Comparison of ENCODE assay signal across 8 cellular contexts in genomic region chr20:63863798-63864544, GRCh38. TPM values are rescaled to one million over a fixed set of nuclear protein-coding genes. Genes with fewer than 3 reads are reported as not detected.
DNase-seq lines count a peak whose midpoint lies in the region; ATAC-seq and TF ChIP-seq lines count a peak whose summit lies in the region.

No MANE protein-coding gene starts in this region.

- H2AK5ac ChIP-seq in mesenchymal stem cell (ENCODE audit: low read length, severe bottlenecking): peak overlapping the region; percentile 91

- DNase-seq in BE2C (peak; percentile 61), NCI-H748 (lab: John Stamatoyannopoulos, UW; ENCODE audit: unreplicated experiment) (peak; percentile 83), mesenchymal stem cell (peak; percentile 88)
- peak; percentile 87 for DNase-seq in activated CD8-positive, alpha-beta T cell treated with anti-CD3 and anti-CD28 coated beads, Interleukin-2, amount 10 ng/mL, durations not matched to agents 7 days and 5 days
- DNase-seq in effector CD8-positive, alpha-beta T cell (lab: John Stamatoyannopoulos, UW): peak; percentile 58
- DNase-seq in stimulated activated CD8-positive, alpha-beta memory T cell treated with anti-CD3 and anti-CD28 coated beads, Interleukin-12 subunit alpha, Interleukin-12 subunit beta, amount 100 ng/mL, for 24 hours (ENCODE audit: extremely low read depth): peak; percentile 48

- peak overlapping the region; percentile 67 to 95 for H3K4ac ChIP-seq in mesenchymal stem cell (ENCODE audit: low read depth in 1 of 2, low read length in 2 of 2)

- peak overlapping the region; percentile 99 for H4K8ac ChIP-seq in mesenchymal stem cell (ENCODE audit: low read length)

- ATAC-seq in GM19043 (IDR thresholded peaks at IDR 0.05; ENCODE audit: low read depth, unreplicated experiment) (peak; percentile 68), HG03442 (IDR thresholded peaks at IDR 0.05; ENCODE audit: unreplicated experiment) (peak; percentile 51)
- ATAC-seq in activated CD8-positive, alpha-beta T cell treated with anti-CD3 and anti-CD28 coated beads, Interleukin-2, amount 10 ng/mL, durations not matched to agents 7 days and 5 days: peak; percentile 71

- peak overlapping the region; percentile 92 for H2BK120ac ChIP-seq in mesenchymal stem cell (ENCODE audit: low read depth, low read length)

- H2BK5ac ChIP-seq in mesenchymal stem cell (ENCODE audit: low read depth, low read length, poor library complexity, severe bottlenecking): no peak overlapping the region

- TF ChIP-seq CTCF in BE2C (IDR thresholded peaks at IDR 0.05; ENCODE audit: low read depth, low read length): peak; percentile 53

- H3K79me1 ChIP-seq in mesenchymal stem cell (replicated peaks; ENCODE audit: low read length, poor library complexity, severe bottlenecking): peaks cover 31% of the 10 kb centered on the region

- H2BK15ac ChIP-seq in mesenchymal stem cell (ENCODE audit: low read depth, poor library complexity, severe bottlenecking): peak overlapping the region; percentile 98

- H3K9ac ChIP-seq in mesenchymal stem cell (ENCODE audit: low read length): peak overlapping the region; percentile 100

- peak overlapping the region; percentile 94 for H3K4me3 ChIP-seq in BE2C (ENCODE audit: low read depth, low read length)
- peak overlapping the region; percentile 62 to 90 for H3K4me3 ChIP-seq in mesenchymal stem cell (ENCODE audit: insufficient read depth in 1 of 2, low read depth in 1 of 2, low read length in 2 of 2)

- H2BK12ac ChIP-seq in mesenchymal stem cell (ENCODE audit: low read length in 2 of 2): peak overlapping the region; percentile 50 to 95

- 13% methylated on average over 38 of the region's 38 CpGs for WGBS in mesenchymal stem cell

- no peak overlapping the region for H2AFZ ChIP-seq in mesenchymal stem cell (ENCODE audit: low read depth, low read length)

- no peaks in the 10 kb centered on the region for H3K4me1 ChIP-seq in BE2C
- H3K4me1 ChIP-seq in mesenchymal stem cell (ENCODE audit: control insufficient read depth, insufficient read depth, low read depth, low read length): peaks cover 33% of the 10 kb centered on the region

- peak overlapping the region; percentile 97 for H4K91ac ChIP-seq in mesenchymal stem cell (ENCODE audit: low read length)

- peaks cover 5% of the 10 kb centered on the region for H3K36me3 ChIP-seq in BE2C
- peaks cover 31 to 39% of the 10 kb centered on the region in 2 experiments for H3K36me3 ChIP-seq in mesenchymal stem cell (ENCODE audit: control insufficient read depth in 1 of 2, insufficient read depth in 2 of 2, low read depth in 1 of 2, low read length in 2 of 2)

- H3K9me3 ChIP-seq in BE2C (no peaks in the 10 kb centered on the region), mesenchymal stem cell (ENCODE audit: control insufficient read depth, low read length) (no peaks in the 10 kb centered on the region)

- CTCF ChIA-PET in activated CD8-positive, alpha-beta T cell treated with anti-CD3 and anti-CD28 coated beads, Interleukin-2, amount 10 ng/mL, durations not matched to agents 7 days and 5 days (lab: Charles Lee): interaction anchor here (0.6 to 4.4 kb wide), 10 partner anchors 11 to 326 kb away, joined by 3 to 46 read pairs (median 9); partner anchors contain the start of genes ARFRP1, LIME1, PTK6 and ZGPAT

- H3K4me3 Mint-ChIP-seq in activated CD8-positive, alpha-beta T cell treated with anti-CD3 and anti-CD28 coated beads, Interleukin-2, amount 10 ng/mL, durations not matched to agents 7 days and 5 days: peak overlapping the region; percentile 94

- H3K27ac ChIP-seq in mesenchymal stem cell (ENCODE audit: low read length, poor library complexity, severe bottlenecking): peak overlapping the region; percentile 80

- no peak overlapping the region for H3K14ac ChIP-seq in mesenchymal stem cell (ENCODE audit: low read length in 2 of 2)

- H3K27me3 Mint-ChIP-seq in activated CD8-positive, alpha-beta T cell treated with anti-CD3 and anti-CD28 coated beads, Interleukin-2, amount 10 ng/mL, durations not matched to agents 7 days and 5 days (ENCODE audit: low read depth): no peaks in the 10 kb centered on the region

- peaks cover 26% of the 10 kb centered on the region for H3K36me3 Mint-ChIP-seq in activated CD8-positive, alpha-beta T cell treated with anti-CD3 and anti-CD28 coated beads, Interleukin-2, amount 10 ng/mL, durations not matched to agents 7 days and 5 days (ENCODE audit: low read depth)

- H3K27ac Mint-ChIP-seq in activated CD8-positive, alpha-beta T cell treated with anti-CD3 and anti-CD28 coated beads, Interleukin-2, amount 10 ng/mL, durations not matched to agents 7 days and 5 days: peak overlapping the region; percentile 96

- H3K18ac ChIP-seq in mesenchymal stem cell (ENCODE audit: low read depth in 1 of 2, low read length in 2 of 2): peak overlapping the region; percentile 91 to 96

- POLR2A ChIA-PET in activated CD8-positive, alpha-beta T cell treated with anti-CD3 and anti-CD28 coated beads, Interleukin-2, amount 10 ng/mL, durations not matched to agents 7 days and 5 days (lab: Charles Lee): interaction anchor here (0.7 to 2.5 kb wide), 6 partner anchors 8 to 326 kb away, joined by 3 to 14 read pairs (median 6); partner anchors contain the start of genes LIME1, PTK6, RTEL1 and SAMD10

- H3K23ac ChIP-seq in mesenchymal stem cell (ENCODE audit: low read length in 2 of 2): no peak overlapping the region

- H3K27me3 ChIP-seq in BE2C (no peaks in the 10 kb centered on the region), mesenchymal stem cell (ENCODE audit: control insufficient read depth in 1 of 2, insufficient read depth in 1 of 2, low read length in 2 of 2) (no peaks in the 10 kb centered on the region)

- peaks cover 30% of the 10 kb centered on the region for H3K4me1 Mint-ChIP-seq in activated CD8-positive, alpha-beta T cell treated with anti-CD3 and anti-CD28 coated beads, Interleukin-2, amount 10 ng/mL, durations not matched to agents 7 days and 5 days (ENCODE audit: low read depth)

- peak overlapping the region; percentile 90 for H3K4me2 ChIP-seq in mesenchymal stem cell (ENCODE audit: low read length, poor library complexity, severe bottlenecking)

- H3K9me3 Mint-ChIP-seq in activated CD8-positive, alpha-beta T cell treated with anti-CD3 and anti-CD28 coated beads, Interleukin-2, amount 10 ng/mL, durations not matched to agents 7 days and 5 days (ENCODE audit: insufficient read depth): no peaks in the 10 kb centered on the region

RNA-seq across cellular contexts. Expression of gene TPD52L2, which starts 1.1 kb away (rescaled TPM):
- 173 TPM for polyA plus RNA-seq in BE2C (2012; ENCODE audit: insufficient read depth, insufficient read length, low read depth)
- total RNA-seq in activated CD8-positive, alpha-beta T cell treated with anti-CD3 and anti-CD28 coated beads, Interleukin-2, amount 10 ng/mL, durations not matched to agents 7 days and 5 days: 10 to 100 TPM; 35.7 to 40.0 TPM
- polyA plus RNA-seq in mesenchymal stem cell (2013, experiment 1 of 2): 124 TPM
- 125 TPM for polyA plus RNA-seq in mesenchymal stem cell (2013, experiment 2 of 2)

RNA-seq across cellular contexts. Expression of gene ABHD16B, which starts 2.7 kb away (rescaled TPM):
- 9.8 TPM for polyA plus RNA-seq in BE2C (2012; ENCODE audit: insufficient read depth, insufficient read length, low read depth)
- not detected for total RNA-seq in activated CD8-positive, alpha-beta T cell treated with anti-CD3 and anti-CD28 coated beads, Interleukin-2, amount 10 ng/mL, durations not matched to agents 7 days and 5 days
- polyA plus RNA-seq in mesenchymal stem cell (2013, experiment 1 of 2): not detected
- polyA plus RNA-seq in mesenchymal stem cell (2013, experiment 2 of 2): not detected

RNA-seq across cellular contexts. Expression of gene DNAJC5, which starts 31.0 kb away (rescaled TPM):
- 67.9 TPM for polyA plus RNA-seq in BE2C (2012; ENCODE audit: insufficient read depth, insufficient read length, low read depth)
- 10 to 100 TPM; 47.3 to 48.1 TPM for total RNA-seq in activated CD8-positive, alpha-beta T cell treated with anti-CD3 and anti-CD28 coated beads, Interleukin-2, amount 10 ng/mL, durations not matched to agents 7 days and 5 days
- polyA plus RNA-seq in mesenchymal stem cell (2013, experiment 1 of 2): 25.4 TPM
- 25.9 TPM for polyA plus RNA-seq in mesenchymal stem cell (2013, experiment 2 of 2)

RNA-seq across cellular contexts. Expression of gene ZBTB46, which starts 32.9 kb away (rescaled TPM):
- 3.7 TPM for polyA plus RNA-seq in BE2C (2012; ENCODE audit: insufficient read depth, insufficient read length, low read depth)
- under 1 TPM in 1 of 2 experiments, not detected in 1; 0.10 TPM for total RNA-seq in activated CD8-positive, alpha-beta T cell treated with anti-CD3 and anti-CD28 coated beads, Interleukin-2, amount 10 ng/mL, durations not matched to agents 7 days and 5 days
- polyA plus RNA-seq in mesenchymal stem cell (2013, experiment 1 of 2): 3.8 TPM
- 3.9 TPM for polyA plus RNA-seq in mesenchymal stem cell (2013, experiment 2 of 2)

Comparison
In these comparisons a context has a peak if more than half of its experiments do, and no peak if none do; other contexts are left out.
1. Peak in every context shown above with its lines: DNase-seq, ATAC-seq, H3K4me3 ChIP-seq and H3K27ac ChIP-seq.